In genomic region chr1:164662462-164662861, GRCh38 we compare ENCODE assay signal across 3 cellular contexts.
A peak's percentile ranks its signal among the peaks of the same experiment; 100 is the strongest.
TF ChIP-seq lines count a peak whose summit lies in the region.

No MANE protein-coding gene starts in this region.

TF ChIP-seq in HCT116, 20 proteins besides CTCF, POLR2A, EP300 and RAD21:
- no peak for TF ChIP-seq FOSL1 (IDR thresholded peaks at IDR 0.05; ENCODE audit: low read depth)

TF ChIP-seq in H1, 55 proteins besides CTCF, POLR2A, EP300 and RAD21:
- TF ChIP-seq KDM1A (IDR thresholded peaks at IDR 0.05; ENCODE audit: borderline replicate concordance, low read length) (no peak), SIN3A (conservative IDR thresholded peaks at IDR 0.05 in 1 of 2, IDR thresholded peaks at IDR 0.05 in 1 of 2; ENCODE audit: low read depth in 1 of 2, low read length in 2 of 2) (no peak), NRF1 (IDR thresholded peaks at IDR 0.05; ENCODE audit: low read depth, low read length) (no peak), CTBP2 (IDR thresholded peaks at IDR 0.05; ENCODE audit: borderline replicate concordance, insufficient read depth, insufficient read length, low read length) (no peak), SAP30 (IDR thresholded peaks at IDR 0.05; ENCODE audit: insufficient read depth, insufficient replicate concordance, low read length) (no peak), BACH1 (IDR thresholded peaks at IDR 0.05; ENCODE audit: low read length) (no peak), CEBPB (IDR thresholded peaks at IDR 0.05; ENCODE audit: low read depth, low read length) (no peak), RFX5 (IDR thresholded peaks at IDR 0.05; ENCODE audit: borderline replicate concordance, low read depth, low read length) (no peak), RXRA (IDR thresholded peaks at IDR 0.05; ENCODE audit: insufficient read depth, low read depth, low read length) (no peak), YY1 (IDR thresholded peaks at IDR 0.05; ENCODE audit: low read depth, low read length) (no peak), ZNF274 (IDR thresholded peaks at IDR 0.05; ENCODE audit: borderline replicate concordance, extremely low read depth, low read length) (no peak), CHD7 (IDR thresholded peaks at IDR 0.05; ENCODE audit: insufficient replicate concordance, low read length) (no peak), CBX5 (IDR thresholded peaks at IDR 0.05; ENCODE audit: low read depth, low read length) (no peak), FOSL1 (IDR thresholded peaks at IDR 0.05; ENCODE audit: insufficient read depth, low read depth, low read length) (no peak), SP1 (IDR thresholded peaks at IDR 0.05; ENCODE audit: low read depth, low read length) (no peak), ATF3 (IDR thresholded peaks at IDR 0.05; ENCODE audit: insufficient read depth, low read depth, low read length) (no peak), BCL11A (IDR thresholded peaks at IDR 0.05; ENCODE audit: low read depth in 2 of 2, low read length in 2 of 2) (no peak)

TF ChIP-seq in neural cell, 6 proteins besides CTCF, POLR2A, EP300 and RAD21:
- TF ChIP-seq SMC3 (conservative IDR thresholded peaks at IDR 0.05; ENCODE audit: poor library complexity) (peak; percentile 37), MXI1 (conservative IDR thresholded peaks at IDR 0.05; ENCODE audit: poor library complexity, severe bottlenecking) (no peak), POLR2AphosphoS5 (IDR thresholded peaks at IDR 0.05) (no peak)
TF ChIP-seq in neural cell: peak in this region for 1.
